1 cellular context compared by ENCODE assay signal in genomic region chr19:591099-591958, GRCh38.
TF ChIP-seq lines count a peak whose summit lies in the region.

No MANE protein-coding gene starts in this region.

TF ChIP-seq in HepG2, 621 proteins besides CTCF, POLR2A, EP300 and RAD21 (continued from another document and continues in another):
- TF ChIP-seq REST (IDR thresholded peaks at IDR 0.05; ENCODE audit: borderline replicate concordance in 1 of 2, low read depth in 1 of 2, low read length in 2 of 2), result peak in 1 of 2 experiments; percentile 97
- no peak for TF ChIP-seq SIN3B (IDR thresholded peaks at IDR 0.05; ENCODE audit: low read length)
- peak; percentile 55; the same call in 1 of the 2 replicates for TF ChIP-seq ARHGAP35 (CRISPR knock-in tag; IDR thresholded peaks at IDR 0.05; ENCODE audit: borderline replicate concordance)
- 0 out of 2 replicates have a peak, but pooled peaks have one; percentile 34 for TF ChIP-seq IRF9 (CRISPR knock-in tag; IDR thresholded peaks at IDR 0.05; ENCODE audit: borderline replicate concordance)
- peak; percentile 31; the same call in 1 of the 2 replicates for TF ChIP-seq HINFP (CRISPR knock-in tag; IDR thresholded peaks at IDR 0.05; ENCODE audit: low read depth)
- TF ChIP-seq RFXAP (CRISPR knock-in tag; IDR thresholded peaks at IDR 0.05; ENCODE audit: borderline replicate concordance), result peak; percentile 70
- peak; percentile 37; the same call in 1 of the 2 replicates for TF ChIP-seq ZNF501 (CRISPR knock-in tag; IDR thresholded peaks at IDR 0.05)
- peak; percentile 66 for TF ChIP-seq ZNF574 (CRISPR knock-in tag; IDR thresholded peaks at IDR 0.05)
- TF ChIP-seq ZBTB38 (CRISPR knock-in tag; IDR thresholded peaks at IDR 0.05), result peak; percentile 41; the same call in 1 of the 2 replicates
- peak; percentile 94 for TF ChIP-seq SRY (CRISPR knock-in tag; IDR thresholded peaks at IDR 0.05)
- peak; percentile 90; the same call in 1 of the 2 replicates for TF ChIP-seq KLF15 (CRISPR knock-in tag; IDR thresholded peaks at IDR 0.05; ENCODE audit: borderline replicate concordance)
- peak; percentile 67; the same call in 1 of the 2 replicates for TF ChIP-seq CCDC6 (CRISPR knock-in tag; IDR thresholded peaks at IDR 0.05)
- 0 out of 2 replicates have a peak, but pooled peaks have one; percentile 57 for TF ChIP-seq PCBP1 (IDR thresholded peaks at IDR 0.05; ENCODE audit: borderline replicate concordance, low read depth, low read length)
- no peak for TF ChIP-seq MTA3 (CRISPR knock-in tag; IDR thresholded peaks at IDR 0.05)
- peak; percentile 39; the same call in 1 of the 2 replicates for TF ChIP-seq THAP11 (CRISPR knock-in tag; IDR thresholded peaks at IDR 0.05)
- TF ChIP-seq ATF3 (CRISPR knock-in tag; IDR thresholded peaks at IDR 0.05), result peak; percentile 58; the same call in 1 of the 2 replicates
- TF ChIP-seq ZMAT3 (CRISPR knock-in tag; conservative IDR thresholded peaks at IDR 0.05), result 0 out of 2 replicates have a peak, but pooled peaks have one; percentile 54
- TF ChIP-seq ZFYVE20 (CRISPR knock-in tag; IDR thresholded peaks at IDR 0.05; ENCODE audit: borderline replicate concordance, low read depth), result peak; percentile 39; the same call in 1 of the 2 replicates
- TF ChIP-seq ZNF709 (CRISPR knock-in tag; IDR thresholded peaks at IDR 0.05), result peak; percentile 48; the same call in 1 of the 2 replicates
- no peak for TF ChIP-seq SIX1 (CRISPR knock-in tag; IDR thresholded peaks at IDR 0.05; ENCODE audit: borderline replicate concordance)
- peak; percentile 68; the same call in 1 of the 2 replicates for TF ChIP-seq ATF7-NPFF (CRISPR knock-in tag; IDR thresholded peaks at IDR 0.05; ENCODE audit: low read depth)
- 0 out of 2 replicates have a peak, but pooled peaks have one; percentile 60 for TF ChIP-seq ZNF704 (CRISPR knock-in tag; IDR thresholded peaks at IDR 0.05; ENCODE audit: borderline replicate concordance)
- peak; percentile 40; the same call in 1 of the 2 replicates for TF ChIP-seq ARID5B (CRISPR knock-in tag; IDR thresholded peaks at IDR 0.05)
- 0 out of 2 replicates have a peak, but pooled peaks have one; percentile 18 for TF ChIP-seq SKIL (CRISPR knock-in tag; IDR thresholded peaks at IDR 0.05; ENCODE audit: borderline replicate concordance)
- TF ChIP-seq DBP (CRISPR knock-in tag; IDR thresholded peaks at IDR 0.05; ENCODE audit: not compliant biosample characterization), result peak; percentile 66
- no peak for TF ChIP-seq NFE2 (CRISPR knock-in tag; IDR thresholded peaks at IDR 0.05)
- TF ChIP-seq FOSL1 (CRISPR knock-in tag; IDR thresholded peaks at IDR 0.05; ENCODE audit: borderline replicate concordance), result no peak
- peak; percentile 80 for TF ChIP-seq HOXD1 (CRISPR knock-in tag; IDR thresholded peaks at IDR 0.05)
- peak; percentile 98 for TF ChIP-seq ZNF232 (CRISPR knock-in tag; IDR thresholded peaks at IDR 0.05; ENCODE audit: borderline replicate concordance)
- TF ChIP-seq MLXIP (CRISPR knock-in tag; IDR thresholded peaks at IDR 0.05; ENCODE audit: borderline replicate concordance), result peak; percentile 87
- TF ChIP-seq RARG (CRISPR knock-in tag; IDR thresholded peaks at IDR 0.05; ENCODE audit: low read depth), result no peak
- peak; percentile 48; the same call in 1 of the 2 replicates for TF ChIP-seq FOXO1 (CRISPR knock-in tag; IDR thresholded peaks at IDR 0.05)
- peak; percentile 95; the same call in 1 of the 2 replicates for TF ChIP-seq SNAI1 (CRISPR knock-in tag; IDR thresholded peaks at IDR 0.05; ENCODE audit: borderline replicate concordance)
- TF ChIP-seq ZNF552 (CRISPR knock-in tag; IDR thresholded peaks at IDR 0.05; ENCODE audit: borderline replicate concordance), result 0 out of 2 replicates have a peak, but pooled peaks have one; percentile 54
